Comparison of ENCODE assay signal across 10 cellular contexts in the genomic region with DNA sequence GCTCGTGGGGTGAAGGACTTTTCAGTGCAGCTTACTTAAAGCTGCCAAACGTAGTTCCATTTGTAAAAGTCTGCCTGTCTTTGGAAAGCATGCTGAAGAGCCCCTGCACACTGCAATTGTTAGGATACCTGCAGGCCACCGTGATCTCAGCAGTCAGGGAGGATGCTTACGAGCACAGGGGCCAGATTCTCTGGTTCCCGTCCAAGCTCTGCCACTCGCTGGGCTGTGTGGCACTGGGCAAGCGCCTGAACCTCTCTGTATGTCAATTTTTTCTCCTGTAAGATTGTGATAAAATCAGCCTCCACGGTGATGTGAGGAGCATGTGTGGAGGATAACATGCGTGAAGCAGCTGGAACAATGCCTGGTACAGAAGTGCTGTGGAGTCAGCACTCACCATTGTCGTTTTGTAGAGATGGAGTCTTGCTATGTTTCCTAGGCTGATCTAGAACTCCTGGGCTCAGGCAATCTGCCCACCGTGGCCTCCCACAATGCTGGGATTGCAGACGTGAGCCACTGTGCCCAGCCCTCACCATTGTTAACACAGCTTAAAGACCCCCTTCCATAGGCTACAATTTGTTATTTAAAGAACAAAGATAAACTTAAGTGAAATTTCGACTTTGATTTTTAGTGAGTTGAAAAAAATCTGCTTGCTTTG. TPM values are rescaled to one million over a fixed set of nuclear protein-coding genes. Genes with fewer than 3 reads are reported as not detected.
DNase-seq lines count a peak whose midpoint lies in the region; ATAC-seq and TF ChIP-seq lines count a peak whose summit lies in the region.
"Had no signal": no experiment of that assay in that cellular context is flagged by ENCODE, and none has a peak within 500 bp of the region (broad histone marks: within the 10 kb centered on the region; RNA-seq: fewer than 3 reads in every experiment).

No MANE protein-coding gene starts in this region.

- no peak for ATAC-seq in effector memory CD8-positive, alpha-beta T cell (replicated peaks)
- no peak for ATAC-seq in HG02970 (IDR thresholded peaks at IDR 0.05; ENCODE audit: low FRiP score, unreplicated experiment)

- H3K4me2 ChIP-seq in OCI-LY7 (ENCODE audit: low read length) = peak overlapping the region; percentile 100

- H3K36me3 Mint-ChIP-seq in Calu3 (ENCODE audit: insufficient read depth, unreplicated experiment) = peaks cover 10% of the 10 kb centered on the region
- H3K36me3 Mint-ChIP-seq in effector memory CD8-positive, alpha-beta T cell (ENCODE audit: insufficient read depth) = no peaks in the 10 kb centered on the region

- no peaks in the 10 kb centered on the region for H3K9me3 Mint-ChIP-seq in Calu3 (ENCODE audit: low read depth, unreplicated experiment)
- no peaks in the 10 kb centered on the region for H3K9me3 Mint-ChIP-seq in effector memory CD8-positive, alpha-beta T cell
- H3K9me3 Mint-ChIP-seq: dendritic cell treated with granulocyte-macrophage colony-stimulating factor and Interleukin-4, amounts not matched to agents 40 ng/mL and 50 ng/mL, for 4 days had no signal

- no peaks in the 10 kb centered on the region for H3K27me3 Mint-ChIP-seq in Calu3 (ENCODE audit: unreplicated experiment)
- no peaks in the 10 kb centered on the region for H3K27me3 Mint-ChIP-seq in effector memory CD8-positive, alpha-beta T cell
- H3K27me3 Mint-ChIP-seq: dendritic cell treated with granulocyte-macrophage colony-stimulating factor and Interleukin-4, amounts not matched to agents 40 ng/mL and 50 ng/mL, for 4 days had no signal

- H3K4me1 Mint-ChIP-seq in Calu3 (ENCODE audit: low read depth, unreplicated experiment) = peaks cover 6% of the 10 kb centered on the region
- H3K4me1 Mint-ChIP-seq in effector memory CD8-positive, alpha-beta T cell (ENCODE audit: low read depth in 2 of 2) = peaks cover 0 to 3% of the 10 kb centered on the region in 2 donors

- H2AFZ ChIP-seq in OCI-LY7 (ENCODE audit: low read length) = peak overlapping the region; percentile 25; the same call in 1 of the 2 replicates

- no peaks in the 10 kb centered on the region for H3K9me3 ChIP-seq in OCI-LY7 (ENCODE audit: low read length)

- POLR2A ChIA-PET in OCI-LY7 (lab: Charles Lee) = no interaction called here

- DNase-seq in Calu3 = no peak
- DNase-seq in OCI-LY7 (ENCODE audit: low spot score) = no peak
- DNase-seq in effector memory CD8-positive, alpha-beta T cell = no peak
- DNase-seq in posterior vena cava (ENCODE audit: low spot score) = peak; percentile 29
- no peak for DNase-seq in activated gamma-delta T cell (lab: John Stamatoyannopoulos, UW)
- no peak for DNase-seq in HK-2 (ENCODE audit: unreplicated experiment)
- DNase-seq in DMS153 treated with DMSO at 0.1 percent for 48 hours (lab: John Stamatoyannopoulos, UW; ENCODE audit: unreplicated experiment) = no peak
- DNase-seq: kidney glomerular epithelial cell had no signal

- CTCF ChIA-PET in Calu3 (lab: Charles Lee) (no interaction called here), OCI-LY7 (lab: Charles Lee; ENCODE audit: unreplicated experiment) (no interaction called here)

- H3K4me3 Mint-ChIP-seq in Calu3 (ENCODE audit: low read depth, unreplicated experiment) = peak overlapping the region; percentile 64
- peak overlapping the region; percentile 44 to 56 for H3K4me3 Mint-ChIP-seq in effector memory CD8-positive, alpha-beta T cell
- H3K4me3 Mint-ChIP-seq: dendritic cell treated with granulocyte-macrophage colony-stimulating factor and Interleukin-4, amounts not matched to agents 40 ng/mL and 50 ng/mL, for 4 days had no signal

- H4K20me1 ChIP-seq in OCI-LY7 (ENCODE audit: insufficient read depth, low read length) = no peaks in the 10 kb centered on the region

- no peak for TF ChIP-seq CTCF in Calu3 (IDR thresholded peaks at IDR 0.05; ENCODE audit: unreplicated experiment)
- no peak for TF ChIP-seq CTCF in OCI-LY7 (conservative IDR thresholded peaks at IDR 0.05; ENCODE audit: low read length)

- peaks cover 12% of the 10 kb centered on the region; the same call in 1 of the 2 replicates for H3K79me2 ChIP-seq in OCI-LY7 (ENCODE audit: insufficient read depth, low read depth, low read length)

- peak overlapping the region; percentile 50 for H3K27ac Mint-ChIP-seq in Calu3 (ENCODE audit: unreplicated experiment)
- H3K27ac Mint-ChIP-seq in effector memory CD8-positive, alpha-beta T cell = peak overlapping the region in 1 of 2 donors; percentile 73
- H3K27ac Mint-ChIP-seq: dendritic cell treated with granulocyte-macrophage colony-stimulating factor and Interleukin-4, amounts not matched to agents 40 ng/mL and 50 ng/mL, for 4 days had no signal

- no peaks in the 10 kb centered on the region for H3K9me2 ChIP-seq in OCI-LY7 (ENCODE audit: insufficient read depth, low read length)

- peak overlapping the region; percentile 93 for H3K4me3 ChIP-seq in OCI-LY7 (ENCODE audit: low read depth, low read length, poor library complexity, severe bottlenecking)

- intact Hi-C loops in Calu3 (cut with micrococcal nuclease; ENCODE audit: unreplicated experiment) (loop anchor here (5.0 kb wide), 1 partner anchor 173 kb away; no protein-coding TSS in a partner anchor), OCI-LY7 (cut with micrococcal nuclease; ENCODE audit: unreplicated experiment) (loop anchor here (1.0 to 2.0 kb wide), 5 partner anchors 56 to 507 kb away; a partner anchor contains a TSS), posterior vena cava (cut with DNase I) (no loop called here)

- H3K36me3 ChIP-seq in OCI-LY7 (ENCODE audit: insufficient read depth, low read length) = peaks cover 8% of the 10 kb centered on the region; the same call in 1 of the 2 replicates

- H3K4me1 ChIP-seq in OCI-LY7 (ENCODE audit: insufficient read depth, low read length, poor library complexity, severe bottlenecking) = peaks cover 46% of the 10 kb centered on the region

- H3K27ac ChIP-seq in OCI-LY7 (ENCODE audit: low read depth, low read length, poor library complexity, severe bottlenecking) = peak overlapping the region; percentile 94

- BruUV-seq in Calu3 (replicated peaks; lab: Mats Ljungman, UMichigan) (TSS peak; percentile 79), OCI-LY7 (replicated peaks; lab: Mats Ljungman, UMichigan) (TSS peak; percentile 95)

RNA-seq across cellular contexts. Expression of a gene that starts 3.5 kb away (rescaled TPM):
- total RNA-seq in Calu3 (2022) = 2.0 and 2.8 TPM in 2 replicates
- 0.95 and 2.5 TPM in 2 replicates for total RNA-seq in OCI-LY7 (2014; rRNA removed; shearing (Covaris generic))
- total RNA-seq in OCI-LY7 (2022) = 5.1 and 6.2 TPM in 2 replicates
- total RNA-seq in posterior vena cava = 1 to 10 TPM; 1.2 to 1.6 TPM

RNA-seq across cellular contexts. Expression of a gene that starts 40.7 kb away (rescaled TPM):
- total RNA-seq in Calu3 (2022) (7.9 and 9.3 TPM in 2 replicates), OCI-LY7 (2022) (12.8 and 16.5 TPM in 2 replicates), posterior vena cava (10 to 100 TPM; 12.7 to 16.9 TPM)
- total RNA-seq in OCI-LY7 (2014; rRNA removed; shearing (Covaris generic)) = 9.2 and 13.4 TPM in 2 replicates

Comparison
In these comparisons a context has a peak if more than half of its experiments do, and no peak if none do; other contexts are left out.
1. intact Hi-C loops: an anchor here in Calu3 (5.0 kb wide) and OCI-LY7 (1.0 to 2.0 kb wide); none called in posterior vena cava.